ENCODE assay signal across 8 cellular contexts in the genomic region with DNA sequence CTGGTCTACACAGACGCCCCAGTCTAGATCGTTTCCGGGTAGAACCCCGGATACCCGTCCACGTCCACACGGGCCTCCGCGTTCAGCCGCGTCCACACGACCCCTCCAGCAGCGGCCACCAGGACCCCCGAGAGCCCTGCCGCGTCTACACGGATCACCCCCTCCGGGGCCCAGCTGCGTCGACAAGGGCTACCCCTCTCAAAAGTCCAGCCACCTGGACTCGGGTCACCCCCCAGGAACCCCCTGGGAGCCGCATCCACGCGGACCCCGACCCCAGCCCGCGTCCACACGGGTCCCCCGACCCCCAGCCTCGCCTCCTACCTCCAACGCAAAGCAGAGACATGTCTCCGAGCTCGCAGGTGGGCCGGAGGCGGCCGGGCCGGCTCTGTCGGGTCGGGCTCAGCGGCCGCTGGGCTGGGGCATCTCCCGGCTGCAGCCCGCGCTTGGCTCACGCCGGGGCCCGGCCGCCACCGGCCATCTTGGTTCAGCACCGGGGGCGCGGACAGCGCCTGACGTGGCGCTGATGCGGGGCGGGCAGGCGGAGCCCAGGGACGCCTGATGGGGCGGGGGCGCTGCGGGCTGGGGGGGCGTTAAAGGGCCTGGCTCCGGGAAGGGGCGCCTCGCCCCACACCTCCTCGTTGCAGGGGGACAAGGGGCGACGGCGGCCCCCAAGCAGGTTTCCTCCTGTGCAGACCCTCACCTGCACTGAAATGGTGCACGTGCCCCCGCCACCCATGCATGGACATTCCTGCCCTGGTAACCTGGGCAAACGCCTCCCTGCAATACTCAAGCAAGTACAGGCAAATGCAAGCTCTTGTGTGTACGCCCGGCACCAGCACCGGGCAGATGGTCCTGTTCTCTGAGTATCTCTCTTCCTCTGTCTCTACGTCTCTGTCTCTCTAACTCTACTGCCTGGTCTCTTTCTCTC. TPM values are rescaled to one million over a fixed set of nuclear protein-coding genes. Genes with fewer than 3 reads are reported as not detected.
DNase-seq lines count a peak whose midpoint lies in the region; ATAC-seq and TF ChIP-seq lines count a peak whose summit lies in the region.

TSS of gene UNC13A (minus strand) at position 498 of the 928 bp plus-strand sequence. CDS start at position 343, 155 bp downstream.

- in situ Hi-C loops in T47D (cut with HindIII; ENCODE audit: low pct_unique_long_range_greater_than_20kb, low sequenced_read_pairs): no loop called here

- H3K36me3 Mint-ChIP-seq in CD4-positive, alpha-beta T cell (ENCODE audit: low read depth): no peaks in the 10 kb centered on the region
- peaks cover 3 to 4% of the 10 kb centered on the region in 2 donors for H3K36me3 Mint-ChIP-seq in stimulated activated naive B cell treated with anti-CD40 and anti-IgM and Interleukin-4, amounts not matched to agents 10 μg/mL and 1 μg/mL and 100 μg/mL, for 72 hours

- no peak for TF ChIP-seq CTCF in CD4-positive, alpha-beta T cell (IDR thresholded peaks at IDR 0.05)
- no peak for TF ChIP-seq CTCF in left lung (IDR thresholded peaks at IDR 0.05)

- H3K9me3 ChIP-seq in CD4-positive, alpha-beta T cell (ENCODE audit: control insufficient read depth, low read length): no peaks in the 10 kb centered on the region
- H3K9me3 ChIP-seq in left lung: no peaks in the 10 kb centered on the region

- H3K4me1 ChIP-seq in left lung: peaks cover 0 to 23% of the 10 kb centered on the region in 2 donors

- H3K27ac Mint-ChIP-seq in CD4-positive, alpha-beta T cell: no peak within 1 kb of the TSS
- no peak within 1 kb of the TSS for H3K27ac Mint-ChIP-seq in stimulated activated naive B cell treated with anti-CD40 and anti-IgM and Interleukin-4, amounts not matched to agents 10 μg/mL and 1 μg/mL and 100 μg/mL, for 72 hours

- peak within 1 kb of the TSS; percentile 29 for H3K4me3 ChIP-seq in Jurkat, Clone E6-1 (ENCODE audit: low read length)
- H3K4me3 ChIP-seq in left lung: no peak within 1 kb of the TSS

- ATAC-seq in CD4-positive, alpha-beta T cell (ENCODE audit: poor library complexity): peak; percentile 88
- ATAC-seq in left lung: peak; percentile 88
- ATAC-seq in stimulated activated naive B cell treated with anti-CD40 and anti-IgM and Interleukin-4, amounts not matched to agents 10 μg/mL and 1 μg/mL and 100 μg/mL, for 72 hours (replicated peaks): peak; percentile 73 to 81

- peak in 8 of 10 experiments; percentile 14 to 52 (median 34) for DNase-seq in CD4-positive, alpha-beta T cell
- peak; percentile 23 for DNase-seq in Jurkat, Clone E6-1 (ENCODE audit: low read depth, low spot score)
- DNase-seq in UCSD-AML1 (lab: John Stamatoyannopoulos, UW; ENCODE audit: unreplicated experiment): peak; percentile 69
- DNase-seq in T47D (ENCODE audit: low read depth in 1 of 2, low spot score in 1 of 2): peak; percentile 63 to 70
- peak in 1 of 2 donors; percentile 73 for DNase-seq in left lung
- DNase-seq in stimulated activated naive B cell treated with anti-CD40 and anti-IgM and Interleukin-4, amounts not matched to agents 10 μg/mL and 1 μg/mL and 100 μg/mL, for 72 hours: peak; percentile 14
- no peak for DNase-seq in NCI-H187 treated with DMSO at 0.1 percent for 48 hours (lab: John Stamatoyannopoulos, UW)
- DNase-seq in DMS114 treated with DMSO at 0.1 percent for 48 hours (lab: John Stamatoyannopoulos, UW; ENCODE audit: unreplicated experiment): no peak

- POLR2A ChIA-PET in CD4-positive, alpha-beta T cell (lab: Charles Lee): no interaction called here

- peaks cover 12% of the 10 kb centered on the region for H3K4me1 Mint-ChIP-seq in CD4-positive, alpha-beta T cell (ENCODE audit: low read depth)
- peaks cover 9 to 17% of the 10 kb centered on the region in 2 donors for H3K4me1 Mint-ChIP-seq in stimulated activated naive B cell treated with anti-CD40 and anti-IgM and Interleukin-4, amounts not matched to agents 10 μg/mL and 1 μg/mL and 100 μg/mL, for 72 hours

- intact Hi-C loops in CD4-positive, alpha-beta T cell (cut with DNase I, micrococcal nuclease): no loop called here
- intact Hi-C loops in left lung (cut with DNase I): no loop called here

- peaks cover 83% of the 10 kb centered on the region for H3K27me3 Mint-ChIP-seq in CD4-positive, alpha-beta T cell
- peaks cover 57 to 74% of the 10 kb centered on the region in 2 donors for H3K27me3 Mint-ChIP-seq in stimulated activated naive B cell treated with anti-CD40 and anti-IgM and Interleukin-4, amounts not matched to agents 10 μg/mL and 1 μg/mL and 100 μg/mL, for 72 hours

- H3K36me3 ChIP-seq in left lung: no peaks in the 10 kb centered on the region

- peak within 1 kb of the TSS; percentile 35 for H3K4me3 Mint-ChIP-seq in CD4-positive, alpha-beta T cell
- H3K4me3 Mint-ChIP-seq in stimulated activated naive B cell treated with anti-CD40 and anti-IgM and Interleukin-4, amounts not matched to agents 10 μg/mL and 1 μg/mL and 100 μg/mL, for 72 hours: peak within 1 kb of the TSS; percentile 31 to 33

- H3K27ac ChIP-seq in CD4-positive, alpha-beta T cell (ENCODE audit: low read depth, low read length): no peak within 1 kb of the TSS
- no peak within 1 kb of the TSS for H3K27ac ChIP-seq in left lung

- no peaks in the 10 kb centered on the region for H3K9me3 Mint-ChIP-seq in CD4-positive, alpha-beta T cell
- H3K9me3 Mint-ChIP-seq in stimulated activated naive B cell treated with anti-CD40 and anti-IgM and Interleukin-4, amounts not matched to agents 10 μg/mL and 1 μg/mL and 100 μg/mL, for 72 hours: no peaks in the 10 kb centered on the region

- H3K27me3 ChIP-seq in CD4-positive, alpha-beta T cell (ENCODE audit: control insufficient read depth, insufficient read depth, low read length): peaks cover 66% of the 10 kb centered on the region
- peaks cover 24 to 88% of the 10 kb centered on the region in 2 donors for H3K27me3 ChIP-seq in left lung

- CTCF ChIA-PET in CD4-positive, alpha-beta T cell (lab: Charles Lee): no interaction called here

RNA-seq across cellular contexts. Expression of gene UNC13A, which starts in this region (rescaled TPM):
- under 1 TPM; 0.11 to 0.14 TPM for total RNA-seq in CD4-positive, alpha-beta T cell
- not detected for polyA plus RNA-seq in Jurkat, Clone E6-1 (2012; ENCODE audit: insufficient read depth, insufficient read length)
- total RNA-seq in left lung: under 1 TPM; 0.15 to 0.37 TPM

Comparison
In these comparisons a context has a peak if more than half of its experiments do, and no peak if none do; other contexts are left out.
1. Peak in DNase-seq and ATAC-seq in CD4-positive, alpha-beta T cell; RNA of the gene not detected or under 1 TPM.
2. Peak in ATAC-seq in left lung; RNA of the gene not detected or under 1 TPM.
3. DNase-seq: peak in Jurkat, Clone E6-1 (single experiment), UCSD-AML1 (single experiment), T47D (2 of 2) and stimulated activated naive B cell treated with anti-CD40 and anti-IgM and Interleukin-4, amounts not matched to agents 10 μg/mL and 1 μg/mL and 100 μg/mL, for 72 hours (single experiment); none in NCI-H187 treated with DMSO at 0.1 percent for 48 hours (single experiment) and DMS114 treated with DMSO at 0.1 percent for 48 hours (single experiment).
4. Peak in every context shown above with its lines, with median percentiles within 50 percentile points of each other: ATAC-seq.